In genomic region chr20:41170386-41171105, GRCh38 we compare ENCODE assay signal across 10 cellular contexts. TPM values are rescaled to one million over a fixed set of nuclear protein-coding genes. Genes with fewer than 3 reads are reported as not detected.
A peak's percentile ranks its signal among the peaks of the same experiment; 100 is the strongest.
DNase-seq lines count a peak whose midpoint lies in the region; ATAC-seq and TF ChIP-seq lines count a peak whose summit lies in the region.
"Had no signal": no experiment of that assay in that cellular context is flagged by ENCODE, and none has a peak within 500 bp of the region (broad histone marks: within the 10 kb centered on the region; RNA-seq: fewer than 3 reads in every experiment).

No MANE protein-coding gene starts in this region.

- WGBS in esophagus squamous epithelium, 2 donors = 94 to 98% methylated on average over 6 of the region's 6 CpGs

- H3K27me3 Mint-ChIP-seq in activated T-helper 2 cell treated with anti-CD3 and anti-CD28 coated beads, Interferon-gamma antibody, Interleukin-2, Interleukin-4, amounts not matched to agents 10 μg/mL and 5 μg/mL and 100 μg/mL, durations not matched to agents 14 hours and 24 hours and 36 hours (ENCODE audit: low read depth) = no peaks in the 10 kb centered on the region

- no peak overlapping the region for H3K4me3 ChIP-seq in esophagus squamous epithelium
- H3K4me3 ChIP-seq in tibial artery = no peak overlapping the region

- no peak for TF ChIP-seq CTCF in esophagus squamous epithelium (IDR thresholded peaks at IDR 0.05)
- no peak for TF ChIP-seq CTCF in tibial artery (IDR thresholded peaks at IDR 0.05)

- intact Hi-C loops in esophagus squamous epithelium (cut with DNase I) = loop anchor here (5.0 to 10.0 kb wide), 3 partner anchors 62 to 234 kb away; partner anchors contain the start of gene LPIN3
- intact Hi-C loops in tibial artery (cut with DNase I; ENCODE audit: low total_unique reads) = no loop called here
- intact Hi-C loops in activated T-helper 2 cell treated with anti-CD3 and anti-CD28 coated beads, Interferon-gamma antibody, Interleukin-2, Interleukin-4, amounts not matched to agents 10 μg/mL and 5 μg/mL and 100 μg/mL, durations not matched to agents 14 hours and 24 hours and 36 hours (cut with micrococcal nuclease) = loop anchor here (5.0 kb wide), 1 partner anchor 33 kb away; the partner anchor contains the start of gene PLCG1

- no peak for ATAC-seq in HG02870 (IDR thresholded peaks at IDR 0.05; ENCODE audit: unreplicated experiment)

- H3K4me3 Mint-ChIP-seq in activated T-helper 2 cell treated with anti-CD3 and anti-CD28 coated beads, Interferon-gamma antibody, Interleukin-2, Interleukin-4, amounts not matched to agents 10 μg/mL and 5 μg/mL and 100 μg/mL, durations not matched to agents 14 hours and 24 hours and 36 hours (ENCODE audit: low read depth) = no peak overlapping the region

- DNase-seq in activated T-cell treated with anti-CD3 and anti-CD28 coated beads, Interleukin-2, amount 50 U/mL, for 1 hour = peak; percentile 15
- DNase-seq in activated T-cell treated with anti-CD3 and anti-CD28 coated beads for 4 hours = no peak
- peak; percentile 4 for DNase-seq in activated naive CD4-positive, alpha-beta T cell treated with anti-CD3 and anti-CD28 coated beads, Interleukin-2, amount 50 U/mL, for 16 hours
- no peak for DNase-seq in esophagus squamous epithelium (lab: John Stamatoyannopoulos, UW)
- peak; percentile 17 to 55 for DNase-seq in tibial artery
- DNase-seq in activated T-helper 2 cell treated with anti-CD3 and anti-CD28 coated beads, Interferon-gamma antibody, Interleukin-2, Interleukin-4, amounts not matched to agents 10 μg/mL and 5 μg/mL and 100 μg/mL, durations not matched to agents 14 hours and 24 hours and 36 hours (ENCODE audit: low spot score) = no peak
- DNase-seq in effector CD4-positive, alpha-beta T cell = no peak
- DNase-seq: DND-41, NCI-H2171 had no signal

- peaks cover 16% of the 10 kb centered on the region for H3K4me1 Mint-ChIP-seq in activated T-helper 2 cell treated with anti-CD3 and anti-CD28 coated beads, Interferon-gamma antibody, Interleukin-2, Interleukin-4, amounts not matched to agents 10 μg/mL and 5 μg/mL and 100 μg/mL, durations not matched to agents 14 hours and 24 hours and 36 hours (ENCODE audit: low read depth)

- peaks cover 5 to 55% (median 20%) of the 10 kb centered on the region in 3 donors for H3K4me1 ChIP-seq in esophagus squamous epithelium
- H3K4me1 ChIP-seq in tibial artery = peaks cover 0 to 37% (median 35%) of the 10 kb centered on the region in 4 donors

- H3K9me3 ChIP-seq in esophagus squamous epithelium (no peaks in the 10 kb centered on the region), tibial artery (no peaks in the 10 kb centered on the region)

- TF ChIP-seq POLR2A in esophagus squamous epithelium (IDR thresholded peaks at IDR 0.05) = no peak

- peaks cover 84% of the 10 kb centered on the region for H3K36me3 Mint-ChIP-seq in activated T-helper 2 cell treated with anti-CD3 and anti-CD28 coated beads, Interferon-gamma antibody, Interleukin-2, Interleukin-4, amounts not matched to agents 10 μg/mL and 5 μg/mL and 100 μg/mL, durations not matched to agents 14 hours and 24 hours and 36 hours (ENCODE audit: low read depth)

- H3K27ac ChIP-seq in esophagus squamous epithelium (peak overlapping the region; percentile 32 to 90 (median 82)), tibial artery (peak overlapping the region; percentile 10 to 83)

- H3K27me3 ChIP-seq in esophagus squamous epithelium (no peaks in the 10 kb centered on the region), tibial artery (no peaks in the 10 kb centered on the region)

- H3K36me3 ChIP-seq in esophagus squamous epithelium = peaks cover 29 to 96% (median 34%) of the 10 kb centered on the region in 3 donors
- peaks cover 53 to 81% (median 72%) of the 10 kb centered on the region in 3 donors for H3K36me3 ChIP-seq in tibial artery

- no peaks in the 10 kb centered on the region for H3K9me3 Mint-ChIP-seq in activated T-helper 2 cell treated with anti-CD3 and anti-CD28 coated beads, Interferon-gamma antibody, Interleukin-2, Interleukin-4, amounts not matched to agents 10 μg/mL and 5 μg/mL and 100 μg/mL, durations not matched to agents 14 hours and 24 hours and 36 hours

- H3K27ac Mint-ChIP-seq in activated T-helper 2 cell treated with anti-CD3 and anti-CD28 coated beads, Interferon-gamma antibody, Interleukin-2, Interleukin-4, amounts not matched to agents 10 μg/mL and 5 μg/mL and 100 μg/mL, durations not matched to agents 14 hours and 24 hours and 36 hours = no peak overlapping the region

RNA-seq across cellular contexts. Expression of gene PLCG1, which starts 33.2 kb away (rescaled TPM):
- 10 to 100 TPM; 30.4 to 84.7 (median 47.8) TPM for total RNA-seq in esophagus squamous epithelium
- total RNA-seq in activated T-helper 2 cell treated with anti-CD3 and anti-CD28 coated beads, Interferon-gamma antibody, Interleukin-2, Interleukin-4, amounts not matched to agents 10 μg/mL and 5 μg/mL and 100 μg/mL, durations not matched to agents 14 hours and 24 hours and 36 hours = 174 and 187 TPM in 2 replicates

Comparison
In these comparisons a context has a peak if more than half of its experiments do, and no peak if none do; other contexts are left out.
1. DNase-seq: peak in activated T-cell treated with anti-CD3 and anti-CD28 coated beads, Interleukin-2, amount 50 U/mL, for 1 hour (single experiment), activated naive CD4-positive, alpha-beta T cell treated with anti-CD3 and anti-CD28 coated beads, Interleukin-2, amount 50 U/mL, for 16 hours (single experiment) and tibial artery (2 of 2); none in activated T-cell treated with anti-CD3 and anti-CD28 coated beads for 4 hours (single experiment), esophagus squamous epithelium (single experiment), activated T-helper 2 cell treated with anti-CD3 and anti-CD28 coated beads, Interferon-gamma antibody, Interleukin-2, Interleukin-4, amounts not matched to agents 10 μg/mL and 5 μg/mL and 100 μg/mL, durations not matched to agents 14 hours and 24 hours and 36 hours (single experiment) and effector CD4-positive, alpha-beta T cell (single experiment).